In genomic region chr17:81515530-81516041, GRCh38 we compare ENCODE assay signal across 8 cellular contexts. TPM values are rescaled to one million over a fixed set of nuclear protein-coding genes. Genes with fewer than 3 reads are reported as not detected.
DNase-seq lines count a peak whose midpoint lies in the region; ATAC-seq and TF ChIP-seq lines count a peak whose summit lies in the region.

No MANE protein-coding gene starts in this region.

- H3K27ac Mint-ChIP-seq in endothelial cell (ENCODE audit: unreplicated experiment) (peak overlapping the region; percentile 85), nephron (peak overlapping the region; percentile 88 to 96 (median 96))

- peak overlapping the region; percentile 93 for H3K4me3 Mint-ChIP-seq in endothelial cell (ENCODE audit: unreplicated experiment)
- H3K4me3 Mint-ChIP-seq in nephron, result peak overlapping the region; percentile 87 to 96 (median 94)

- TF ChIP-seq POLR2A in Peyer's patch (IDR thresholded peaks at IDR 0.05), result no peak

- TF ChIP-seq CTCF in BJ (IDR thresholded peaks at IDR 0.05; ENCODE audit: insufficient read depth, low read depth, low read length) (no peak), Peyer's patch (IDR thresholded peaks at IDR 0.05) (no peak), endothelial cell (IDR thresholded peaks at IDR 0.05; ENCODE audit: unreplicated experiment) (no peak), nephron (IDR thresholded peaks at IDR 0.05; ENCODE audit: unreplicated experiment in 3 of 3) (no peak)

- H3K27ac ChIP-seq in Peyer's patch, result peak overlapping the region; percentile 98 to 100 (median 100)

- H3K9me3 Mint-ChIP-seq in endothelial cell (ENCODE audit: unreplicated experiment) (no peaks in the 10 kb centered on the region), nephron (peaks cover 3% of the 10 kb centered on the region)

- H3K36me3 ChIP-seq in BJ (ENCODE audit: control insufficient read depth, insufficient read depth, low read length), result peaks cover 20% of the 10 kb centered on the region
- H3K36me3 ChIP-seq in Peyer's patch, result peaks cover 0 to 16% (median 0%) of the 10 kb centered on the region in 3 donors

- ATAC-seq in GM19328 (IDR thresholded peaks at IDR 0.05; ENCODE audit: unreplicated experiment) (no peak), GM18873 (IDR thresholded peaks at IDR 0.05; ENCODE audit: low FRiP score, unreplicated experiment) (no peak)

- H3K4me1 ChIP-seq in Peyer's patch, result peaks cover 0 to 49% (median 27%) of the 10 kb centered on the region in 4 donors

- H3K27me3 ChIP-seq in BJ (ENCODE audit: control insufficient read depth, insufficient read depth, low read length), result no peaks in the 10 kb centered on the region
- no peaks in the 10 kb centered on the region for H3K27me3 ChIP-seq in Peyer's patch

- H3K27me3 Mint-ChIP-seq in endothelial cell (ENCODE audit: unreplicated experiment) (peaks cover 31% of the 10 kb centered on the region), nephron (ENCODE audit: low read depth) (peaks cover 26% of the 10 kb centered on the region)

- peaks cover 0 to 3% (median 0%) of the 10 kb centered on the region in 4 donors for H3K9me3 ChIP-seq in Peyer's patch

- POLR2A ChIA-PET in BJ (lab: Charles Lee), result interaction anchor here (1.2 kb wide), 1 partner anchor 151 kb away, joined by 3 read pairs; the partner anchor contains the start of gene CCDC137

- DNase-seq in BJ (ENCODE audit: low read depth) (no peak), Peyer's patch (peak in 2 of 3 donors; percentile 54 to 59), endothelial cell (ENCODE audit: low spot score) (no peak), DMS53 (lab: John Stamatoyannopoulos, UW) (no peak), NCI-H510A (lab: John Stamatoyannopoulos, UW) (no peak)

- H3K4me3 ChIP-seq in BJ (ENCODE audit: low read depth, low read length) (peak overlapping the region; percentile 89), Peyer's patch (peak overlapping the region; percentile 71 to 99 (median 90))

- H3K36me3 Mint-ChIP-seq in endothelial cell (ENCODE audit: low read depth, unreplicated experiment) (peaks cover 18% of the 10 kb centered on the region), nephron (ENCODE audit: low read depth) (peaks cover 16% of the 10 kb centered on the region)

- CTCF ChIA-PET in BJ (lab: Yijun Ruan, JAX), result interaction anchor here (0.9 to 1.1 kb wide), 2 partner anchors 85 to 86 kb away, joined by 5 to 6 read pairs; no protein-coding TSS in a partner anchor

- H3K4me1 Mint-ChIP-seq in endothelial cell (ENCODE audit: unreplicated experiment) (peaks cover 21% of the 10 kb centered on the region), nephron (peaks cover 23% of the 10 kb centered on the region)

RNA-seq across cellular contexts. Expression of gene ACTG1, which starts 3.0 kb away (rescaled TPM):
- polyA plus RNA-seq in BJ (2011; rRNA removed), result 2,988 and 3,774 TPM in 2 replicates
- polyA minus RNA-seq in BJ (2011; rRNA and poly(A)+ RNA removed), result 4,016 and 6,647 TPM in 2 replicates
- 1,000 to 10,000 TPM; 2,510 to 3,878 (median 3,203) TPM for total RNA-seq in Peyer's patch
- 4,184 TPM for total RNA-seq in endothelial cell (ENCODE audit: unreplicated experiment)

RNA-seq across cellular contexts. Expression of gene FSCN2, which starts 12.6 kb away (rescaled TPM):
- polyA plus RNA-seq in BJ (2011; rRNA removed), result 1.1 and 1.3 TPM in 2 replicates
- polyA minus RNA-seq in BJ (2011; rRNA and poly(A)+ RNA removed), result 1.3 and 1.9 TPM in 2 replicates
- total RNA-seq in Peyer's patch (1 to 10 TPM; 1.2 to 7.9 (median 5.2) TPM), endothelial cell (ENCODE audit: unreplicated experiment) (1.5 TPM)

RNA-seq across cellular contexts. Expression of gene FAAP100, which starts 36.6 kb away (rescaled TPM):
- polyA plus RNA-seq in BJ (2011; rRNA removed), result 7.5 and 11.2 TPM in 2 replicates
- 9.0 and 10.3 TPM in 2 replicates for polyA minus RNA-seq in BJ (2011; rRNA and poly(A)+ RNA removed)
- total RNA-seq in Peyer's patch, result 10 to 100 TPM; 38.2 to 66.9 (median 52.2) TPM
- total RNA-seq in endothelial cell (ENCODE audit: unreplicated experiment), result 40.6 TPM

Comparison
In these comparisons a context has a peak if more than half of its experiments do, and no peak if none do; other contexts are left out.
1. DNase-seq: peak in Peyer's patch (2 of 3); none in BJ (single experiment), endothelial cell (single experiment), DMS53 (single experiment) and NCI-H510A (single experiment).